Comparison of ENCODE assay signal across 22 cellular contexts in genomic region chr7:127891854-127892438, GRCh38.
"Had no signal": no experiment of that assay in that cellular context is flagged by ENCODE, and none has a peak within 500 bp of the region (broad histone marks: within the 10 kb centered on the region; RNA-seq: fewer than 3 reads in every experiment).

No MANE protein-coding gene starts in this region.

- H3K4me1 ChIP-seq: vagina had no signal

- H3K27me3 Mint-ChIP-seq: memory B cell; naive B cell; stimulated activated naive B cell treated with anti-CD40 and anti-IgM and Interleukin-4, amounts not matched to agents 10 μg/mL and 1 μg/mL and 100 μg/mL, for 72 hours had no signal

- H3K27ac Mint-ChIP-seq: activated naive CD4-positive, alpha-beta T cell treated with anti-CD3 and anti-CD28 coated beads for 36 hours; stimulated activated naive B cell treated with anti-CD40 and anti-IgM and Interleukin-4, amounts not matched to agents 10 μg/mL and 1 μg/mL and 100 μg/mL, for 72 hours had no signal

- H3K9me3 ChIP-seq: testis, vagina had no signal

- H3K9me3 Mint-ChIP-seq: activated naive CD4-positive, alpha-beta T cell treated with anti-CD3 and anti-CD28 coated beads for 36 hours; activated T-cell treated with anti-CD3 and anti-CD28 coated beads, Interleukin-2, amount 50 U/mL, for 4 hours; immature natural killer cell; memory B cell; neural crest cell; stimulated activated naive B cell treated with anti-CD40 and anti-IgM and Interleukin-4, amounts not matched to agents 10 μg/mL and 1 μg/mL and 100 μg/mL, for 72 hours had no signal

- ATAC-seq: activated T-cell treated with anti-CD3 and anti-CD28 coated beads, Interleukin-2, amount 50 U/mL, for 4 hours; esophagus mucosa; stimulated activated naive B cell treated with anti-CD40 and anti-IgM and Interleukin-4, amounts not matched to agents 10 μg/mL and 1 μg/mL and 100 μg/mL, for 72 hours had no signal

- H3K27me3 ChIP-seq: testis, vagina had no signal

- FAIRE-seq: endothelial cell of umbilical vein had no signal

- H3K27ac ChIP-seq: testis, vagina had no signal

- DNase-seq: activated CD4-positive, alpha-beta T cell treated with anti-CD3 and anti-CD28 coated beads, Interleukin-2, amount 50 U/mL, for 4 hours; activated CD8-positive, alpha-beta memory T cell treated with anti-CD3 and anti-CD28 coated beads, Interleukin-2, amount 50 U/mL, for 48 hours; activated effector memory CD4-positive, alpha-beta T cell treated with Interleukin-2 at 50 U/mL for 16 hours; activated naive CD4-positive, alpha-beta T cell treated with anti-CD3 and anti-CD28 coated beads for 36 hours; activated T-cell treated with anti-CD3 and anti-CD28 coated beads, Interleukin-2, amount 50 U/mL, for 4 hours; caudate nucleus; dermis blood vessel endothelial cell; effector CD8-positive, alpha-beta T cell; foreskin melanocyte; immature natural killer cell; naive B cell; retina; stimulated activated CD4-positive, alpha-beta T cell treated with anti-CD3 and anti-CD28 coated beads, Interleukin-2, amount 100 ng/mL, for 48 hours; stimulated activated CD8-positive, alpha-beta memory T cell treated with anti-CD3 and anti-CD28 coated beads, Interleukin-4, amount 100 ng/mL, for 48 hours; stimulated activated naive B cell treated with anti-CD40 and anti-IgM and Interleukin-4, amounts not matched to agents 10 μg/mL and 1 μg/mL and 100 μg/mL, for 72 hours; T-helper 9 cell; testis had no signal

- H3K4me3 Mint-ChIP-seq: activated naive CD4-positive, alpha-beta T cell treated with anti-CD3 and anti-CD28 coated beads for 36 hours; activated T-cell treated with anti-CD3 and anti-CD28 coated beads, Interleukin-2, amount 50 U/mL, for 4 hours; immature natural killer cell; memory B cell; neural crest cell; stimulated activated naive B cell treated with anti-CD40 and anti-IgM and Interleukin-4, amounts not matched to agents 10 μg/mL and 1 μg/mL and 100 μg/mL, for 72 hours had no signal

- H3K4me3 ChIP-seq: testis, vagina had no signal
